In the genomic region with DNA sequence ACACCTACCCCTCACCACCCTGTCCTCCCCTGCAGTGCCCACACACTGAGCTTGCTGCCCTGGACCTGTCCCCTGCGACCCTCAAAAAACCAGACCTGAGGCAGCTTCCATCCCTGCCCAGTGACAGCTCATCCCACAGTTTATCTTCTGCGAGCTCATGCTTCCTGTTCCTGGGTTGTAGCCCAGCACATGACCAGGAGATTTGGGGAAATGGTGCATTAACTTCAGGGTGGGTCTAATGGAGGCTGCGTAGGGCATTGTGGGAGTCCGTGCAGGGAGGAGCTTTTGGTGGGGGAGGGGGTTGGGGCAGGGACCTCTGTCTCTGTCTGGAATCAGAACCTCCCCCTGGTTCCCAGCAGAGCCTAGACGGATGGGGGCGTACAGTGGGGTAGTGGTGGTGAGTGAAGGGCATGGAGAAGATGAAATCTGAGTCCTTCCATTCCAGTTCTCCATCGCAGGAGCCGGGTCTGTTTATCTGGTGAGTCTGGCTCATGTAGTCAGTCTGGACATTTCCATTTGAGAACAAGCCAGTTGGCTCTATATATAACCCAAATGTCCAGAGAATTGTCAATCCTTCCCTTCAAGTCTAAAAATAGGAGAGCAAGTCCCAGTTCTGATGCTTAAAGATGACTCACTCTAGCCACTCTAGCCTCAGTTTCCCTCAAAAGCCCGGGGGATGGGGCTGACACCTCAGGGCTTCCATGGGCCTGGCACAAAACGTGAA, we compare ENCODE assay signal across 17 cellular contexts.
DNase-seq lines count a peak whose midpoint lies in the region; TF ChIP-seq lines count a peak whose summit lies in the region.
"Had no signal": no experiment of that assay in that cellular context is flagged by ENCODE, and none has a peak within 500 bp of the region (broad histone marks: within the 10 kb centered on the region; RNA-seq: fewer than 3 reads in every experiment).

No MANE protein-coding gene starts in this region.

- H3K4me1 ChIP-seq in uterus = peaks cover 0 to 6% of the 10 kb centered on the region in 2 donors
- H3K4me1 ChIP-seq: foreskin keratinocyte had no signal

- TF ChIP-seq POLR2A in uterus (IDR thresholded peaks at IDR 0.05) = no peak

- intact Hi-C loops in uterus (cut with DNase I; ENCODE audit: low total_unique reads) = no loop called here

- no peaks in the 10 kb centered on the region for H3K9me3 ChIP-seq in uterus
- H3K9me3 ChIP-seq: Caco-2 had no signal

- no peaks in the 10 kb centered on the region for H3K27me3 ChIP-seq in uterus
- H3K27me3 ChIP-seq: foreskin keratinocyte had no signal

- no peaks in the 10 kb centered on the region for H3K27me3 Mint-ChIP-seq in mesothelial cell of epicardium (ENCODE audit: low read depth)

- H3K9me3 Mint-ChIP-seq in mesothelial cell of epicardium = no peaks in the 10 kb centered on the region
- H3K9me3 Mint-ChIP-seq: activated T-helper 1 cell treated with anti-CD3 and anti-CD28 coated beads, Interleukin-12 subunit alpha, Interleukin-12 subunit beta, Interleukin-2, Interleukin-4 antibody, amounts not matched to agents 30 ng/mL and 10 ng/mL and 1 ng/mL, durations not matched to agents 14 hours and 24 hours and 36 hours; IgD-negative memory B cell had no signal

- H3K4me3 ChIP-seq in coronary artery (peak overlapping the region; percentile 5), uterus (no peak overlapping the region)

- H3K36me3 ChIP-seq in uterus = no peaks in the 10 kb centered on the region

- peak overlapping the region; percentile 9 for H3K27ac Mint-ChIP-seq in mesothelial cell of epicardium
- H3K27ac Mint-ChIP-seq: activated T-helper 1 cell treated with anti-CD3 and anti-CD28 coated beads, Interleukin-12 subunit alpha, Interleukin-12 subunit beta, Interleukin-2, Interleukin-4 antibody, amounts not matched to agents 30 ng/mL and 10 ng/mL and 1 ng/mL, durations not matched to agents 14 hours and 24 hours and 36 hours; IgD-negative memory B cell had no signal

- peak; percentile 22 for DNase-seq in NCI-H2029 treated with DMSO at 0.1 percent for 48 hours (lab: John Stamatoyannopoulos, UW)
- no peak for DNase-seq in NCI-H2029 (lab: John Stamatoyannopoulos, UW)
- no peak for DNase-seq in coronary artery (ENCODE audit: low spot score)
- DNase-seq in mesothelial cell of epicardium (ENCODE audit: low spot score in 2 of 2, unreplicated experiment in 2 of 2) = no peak
- no peak for DNase-seq in uterus
- DNase-seq in GOT3 (lab: John Stamatoyannopoulos, UW) = no peak
- DNase-seq in putamen (ENCODE audit: low spot score) = no peak
- DNase-seq in NK-92 (lab: John Stamatoyannopoulos, UW; ENCODE audit: unreplicated experiment) = no peak
- DNase-seq: activated CD4-positive, alpha-beta T cell treated with anti-CD3 and anti-CD28 coated beads, Interleukin-2, amount 50 U/mL, for 48 hours; Caco-2; effector memory CD4-positive, alpha-beta T cell; foreskin keratinocyte; NCI-H82; stimulated activated naive CD4-positive, alpha-beta T cell; T-helper 9 cell had no signal

- no peak overlapping the region for H3K4me3 Mint-ChIP-seq in mesothelial cell of epicardium
- H3K4me3 Mint-ChIP-seq: activated T-helper 1 cell treated with anti-CD3 and anti-CD28 coated beads, Interleukin-12 subunit alpha, Interleukin-12 subunit beta, Interleukin-2, Interleukin-4 antibody, amounts not matched to agents 30 ng/mL and 10 ng/mL and 1 ng/mL, durations not matched to agents 14 hours and 24 hours and 36 hours; IgD-negative memory B cell had no signal

- H3K27ac ChIP-seq in coronary artery (peak overlapping the region; percentile 61 to 87), uterus (peak overlapping the region; percentile 42 to 54)
- H3K27ac ChIP-seq: foreskin keratinocyte had no signal

- TF ChIP-seq CTCF in coronary artery (IDR thresholded peaks at IDR 0.05) (no peak), mesothelial cell of epicardium (IDR thresholded peaks at IDR 0.05; ENCODE audit: unreplicated experiment) (no peak), uterus (IDR thresholded peaks at IDR 0.05) (no peak)

- H3K4me1 Mint-ChIP-seq in mesothelial cell of epicardium = peaks cover 48% of the 10 kb centered on the region

- no peaks in the 10 kb centered on the region for H3K36me3 Mint-ChIP-seq in mesothelial cell of epicardium
- H3K36me3 Mint-ChIP-seq: IgD-negative memory B cell had no signal
